ENCODE assay signal across 8 cellular contexts in the genomic region with DNA sequence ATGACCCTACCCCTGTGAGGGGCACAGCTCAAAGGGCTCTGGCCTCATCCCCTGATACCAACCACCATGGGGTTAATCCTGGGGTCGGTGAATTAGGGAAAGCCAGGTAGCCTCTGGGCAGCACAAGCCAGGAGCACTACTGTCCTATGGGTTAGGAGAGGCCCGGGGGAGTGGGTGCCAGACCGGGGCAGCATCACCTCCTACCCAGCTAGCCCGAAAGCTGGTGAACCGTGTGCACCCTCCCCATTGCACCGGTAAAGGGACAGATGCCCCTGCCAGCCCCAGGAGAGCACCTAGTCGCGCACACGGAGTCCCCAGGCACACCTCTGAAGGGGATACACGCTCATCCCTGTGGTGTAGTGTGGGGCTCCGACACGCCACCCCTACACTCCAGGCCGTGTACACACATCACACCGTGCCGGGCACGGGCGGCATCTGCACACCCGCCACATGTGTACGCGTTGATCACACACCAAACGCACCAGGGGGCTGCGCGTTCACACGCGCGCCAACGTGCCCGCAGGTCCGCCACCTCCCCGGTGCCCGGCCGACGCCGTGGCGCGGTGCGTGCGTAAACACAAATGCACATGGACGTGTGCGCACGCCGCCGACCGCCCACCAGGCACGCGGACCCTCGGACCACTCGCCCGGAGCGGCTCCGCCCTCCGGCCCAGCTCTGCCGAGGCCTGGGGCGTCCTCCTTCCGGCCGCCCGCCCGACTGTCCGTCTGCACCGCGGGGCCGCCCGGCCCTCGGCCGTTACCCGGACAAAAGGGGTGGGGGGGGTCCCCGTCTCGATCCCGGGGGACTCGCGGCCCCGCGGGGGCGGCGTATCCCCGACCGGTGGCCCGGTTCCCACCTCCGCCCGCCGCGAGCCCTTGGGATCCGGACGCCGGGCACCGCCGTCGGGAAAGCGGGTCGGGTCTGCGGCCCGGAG. TPM values are rescaled to one million over a fixed set of nuclear protein-coding genes. Genes with fewer than 3 reads are reported as not detected.
DNase-seq lines count a peak whose midpoint lies in the region; ATAC-seq and TF ChIP-seq lines count a peak whose summit lies in the region.

No MANE protein-coding gene starts in this region.

- 0% methylated on average over 3 of the region's 92 CpGs; no CpG with 5 or more reads in 1 of the 2 donors for WGBS in gastroesophageal sphincter (ENCODE audit: low coverage in 1 of 2), 2 donors

- no peak for TF ChIP-seq CTCF in gastroesophageal sphincter (IDR thresholded peaks at IDR 0.05)

- DNase-seq in ELF-1 (ENCODE audit: low read depth, low spot score) = peak; percentile 51
- DNase-seq in MG63 = peak; percentile 62
- DNase-seq in activated T-cell treated with anti-CD3 and anti-CD28 coated beads, Interleukin-2, amount 50 U/mL, for 72 hours = peak; percentile 37 to 56
- no peak for DNase-seq in NCI-H2029 (lab: John Stamatoyannopoulos, UW)

- no peaks in the 10 kb centered on the region for H3K27me3 Mint-ChIP-seq in activated T-cell treated with anti-CD3 and anti-CD28 coated beads, Interleukin-2, amount 50 U/mL, for 72 hours (ENCODE audit: low read depth)

- no peak overlapping the region for H3K27ac Mint-ChIP-seq in activated T-cell treated with anti-CD3 and anti-CD28 coated beads, Interleukin-2, amount 50 U/mL, for 72 hours

- H3K9me3 ChIP-seq in MG63 (no peaks in the 10 kb centered on the region), gastroesophageal sphincter (no peaks in the 10 kb centered on the region)

- no peak for ATAC-seq in activated T-cell treated with anti-CD3 and anti-CD28 coated beads, Interleukin-2, amount 50 U/mL, for 72 hours (replicated peaks in 1 of 2)
- no peak for ATAC-seq in gastroesophageal sphincter
- ATAC-seq in HG03460 (IDR thresholded peaks at IDR 0.05; ENCODE audit: unreplicated experiment) = no peak
- ATAC-seq in GM21529 (IDR thresholded peaks at IDR 0.05; ENCODE audit: unreplicated experiment) = no peak

- H3K4me1 Mint-ChIP-seq in activated T-cell treated with anti-CD3 and anti-CD28 coated beads, Interleukin-2, amount 50 U/mL, for 72 hours (ENCODE audit: low read depth) = peaks cover 45% of the 10 kb centered on the region

- H3K9me3 Mint-ChIP-seq in activated T-cell treated with anti-CD3 and anti-CD28 coated beads, Interleukin-2, amount 50 U/mL, for 72 hours = no peaks in the 10 kb centered on the region

- H3K27me3 ChIP-seq in MG63 = no peaks in the 10 kb centered on the region
- H3K27me3 ChIP-seq in gastroesophageal sphincter = no peaks in the 10 kb centered on the region
- no peaks in the 10 kb centered on the region for H3K27me3 ChIP-seq in rectal smooth muscle tissue (ENCODE audit: control insufficient read depth, insufficient read depth, low read length)

- TF ChIP-seq POLR2A in gastroesophageal sphincter (IDR thresholded peaks at IDR 0.05) = no peak

- peak overlapping the region; percentile 77 for H3K9ac ChIP-seq in rectal smooth muscle tissue (ENCODE audit: low read length)

- TF ChIP-seq EP300 in gastroesophageal sphincter (IDR thresholded peaks at IDR 0.05) = no peak

- peak overlapping the region; percentile 74 to 76 for H3K4me3 Mint-ChIP-seq in activated T-cell treated with anti-CD3 and anti-CD28 coated beads, Interleukin-2, amount 50 U/mL, for 72 hours

- H3K27ac ChIP-seq in gastroesophageal sphincter = peak overlapping the region; percentile 52 to 97 (median 96)
- peak overlapping the region; percentile 95 for H3K27ac ChIP-seq in rectal smooth muscle tissue (ENCODE audit: low read depth, low read length)

- peaks cover 1 to 2% of the 10 kb centered on the region in 2 donors for H3K36me3 Mint-ChIP-seq in activated T-cell treated with anti-CD3 and anti-CD28 coated beads, Interleukin-2, amount 50 U/mL, for 72 hours (ENCODE audit: insufficient read depth in 2 of 2)

- H3K4me3 ChIP-seq in MG63 (peak overlapping the region; percentile 69), gastroesophageal sphincter (peak overlapping the region; percentile 88 to 99), rectal smooth muscle tissue (ENCODE audit: low read length) (peak overlapping the region; percentile 94)

- H3K36me3 ChIP-seq in MG63 (peaks cover 24% of the 10 kb centered on the region), gastroesophageal sphincter (peaks cover 0 to 18% of the 10 kb centered on the region in 2 donors), rectal smooth muscle tissue (ENCODE audit: control insufficient read depth, insufficient read depth, low read length) (no peaks in the 10 kb centered on the region)

- H3K4me1 ChIP-seq in gastroesophageal sphincter (peaks cover 0 to 82% (median 47%) of the 10 kb centered on the region in 3 donors), rectal smooth muscle tissue (ENCODE audit: control insufficient read depth, insufficient read depth, low read length) (peaks cover 21% of the 10 kb centered on the region)

RNA-seq across cellular contexts. Expression of a gene that starts 0.8 kb away (rescaled TPM):
- total RNA-seq in MG63 (2014; rRNA removed; shearing (Covaris generic); ENCODE audit: low replicate concordance) = 18.7 and 29.4 TPM in 2 replicates
- total RNA-seq in activated T-cell treated with anti-CD3 and anti-CD28 coated beads, Interleukin-2, amount 50 U/mL, for 72 hours = 10 to 100 TPM; 17.2 to 18.4 TPM
- total RNA-seq in gastroesophageal sphincter = 10 to 100 TPM in 3 of 4 donors, 1 to 10 TPM in 1; 5.9 to 24.0 (median 14.3) TPM

RNA-seq across cellular contexts. Expression of a gene that starts 10.7 kb away (rescaled TPM):
- 8.3 and 13.8 TPM in 2 replicates for total RNA-seq in MG63 (2014; rRNA removed; shearing (Covaris generic); ENCODE audit: low replicate concordance)
- 100 to 1,000 TPM; 107 to 116 TPM for total RNA-seq in activated T-cell treated with anti-CD3 and anti-CD28 coated beads, Interleukin-2, amount 50 U/mL, for 72 hours
- 10 to 100 TPM; 29.2 to 67.0 (median 40.5) TPM for total RNA-seq in gastroesophageal sphincter

RNA-seq across cellular contexts. Expression of a gene that starts 57.8 kb away (rescaled TPM):
- total RNA-seq in MG63 (2014; rRNA removed; shearing (Covaris generic); ENCODE audit: low replicate concordance) = not detected in 2 replicates
- under 1 TPM; 0.51 to 0.55 TPM for total RNA-seq in activated T-cell treated with anti-CD3 and anti-CD28 coated beads, Interleukin-2, amount 50 U/mL, for 72 hours
- total RNA-seq in gastroesophageal sphincter = under 1 TPM in 1 of 4 donors, not detected in 3; 0.40 TPM
